In the genomic region with DNA sequence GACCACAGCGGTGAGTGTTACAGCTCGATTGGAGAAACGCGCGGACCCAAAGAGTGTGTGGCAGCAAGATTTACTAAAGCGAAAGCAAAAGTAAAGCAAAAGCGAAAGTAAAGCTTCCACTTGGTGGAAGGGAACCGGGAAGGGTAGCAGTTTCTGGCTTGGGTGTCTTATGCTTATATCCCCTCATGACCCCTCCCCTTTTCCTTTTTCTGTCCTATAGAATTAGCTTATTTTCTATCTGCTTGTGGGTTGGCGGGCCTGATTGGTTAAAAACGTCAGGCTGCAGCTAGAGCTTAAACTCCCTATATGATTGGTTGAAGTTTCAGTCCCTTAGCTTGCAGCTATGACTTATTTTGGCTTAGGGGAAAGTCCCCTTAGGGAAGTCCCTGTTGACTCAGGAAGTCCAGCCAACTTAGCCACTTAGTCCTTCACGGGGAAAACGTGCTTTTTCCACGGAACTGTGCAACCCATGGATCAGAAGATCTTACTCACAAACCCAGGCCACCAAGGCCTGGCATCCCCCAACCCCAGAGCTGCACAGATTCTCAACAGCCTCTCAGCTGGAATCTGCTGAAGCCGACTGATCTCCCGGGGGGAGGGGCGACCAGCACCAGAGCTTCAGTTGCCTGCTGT, we compare ENCODE assay signal across 12 cellular contexts.
DNase-seq lines count a peak whose midpoint lies in the region; ATAC-seq and TF ChIP-seq lines count a peak whose summit lies in the region.
"Had no signal": no experiment of that assay in that cellular context is flagged by ENCODE, and none has a peak within 500 bp of the region (broad histone marks: within the 10 kb centered on the region; RNA-seq: fewer than 3 reads in every experiment).

No MANE protein-coding gene starts in this region.

- intact Hi-C loops in activated CD4-positive, alpha-beta T cell treated with anti-CD3 and anti-CD28 coated beads, Interleukin-2, amount 10 ng/mL, durations not matched to agents 24 days and 14 days (cut with micrococcal nuclease), result no loop called here

- no peak overlapping the region for H2AK5ac ChIP-seq in trophoblast cell (ENCODE audit: low read length)

- H4K91ac ChIP-seq in trophoblast cell (ENCODE audit: low read depth, low read length), result no peak overlapping the region

- TF ChIP-seq POLR2A in erythroblast (IDR thresholded peaks at IDR 0.05; ENCODE audit: low read length), result no peak

- peaks cover 9% of the 10 kb centered on the region for H3K4me1 Mint-ChIP-seq in activated CD4-positive, alpha-beta T cell treated with anti-CD3 and anti-CD28 coated beads, Interleukin-2, amount 10 ng/mL, durations not matched to agents 24 days and 14 days

- no peak overlapping the region for H3K4me3 Mint-ChIP-seq in activated CD4-positive, alpha-beta T cell treated with anti-CD3 and anti-CD28 coated beads, Interleukin-2, amount 10 ng/mL, durations not matched to agents 24 days and 14 days
- H3K4me3 Mint-ChIP-seq: activated B cell treated with CpG ODN at 0.5 μM for 24 hours had no signal

- H3K79me2 ChIP-seq in trophoblast cell (ENCODE audit: control insufficient read depth, insufficient read depth, low read length, poor library complexity), result no peaks in the 10 kb centered on the region
- H3K79me2 ChIP-seq: parathyroid adenoma had no signal

- no peaks in the 10 kb centered on the region for H3K4me1 ChIP-seq in trophoblast cell (ENCODE audit: control insufficient read depth in 1 of 2, insufficient read depth in 2 of 2, low read length in 2 of 2)
- H3K4me1 ChIP-seq: parathyroid adenoma had no signal

- H3K18ac ChIP-seq in trophoblast cell (ENCODE audit: low read length), result no peak overlapping the region

- no peak overlapping the region for H3K9ac ChIP-seq in trophoblast cell (ENCODE audit: low read length)
- H3K9ac ChIP-seq: parathyroid adenoma had no signal

- no peaks in the 10 kb centered on the region for H3K36me3 ChIP-seq in trophoblast cell (ENCODE audit: control insufficient read depth in 1 of 2, insufficient read depth in 2 of 2, low read length in 2 of 2)

- H3K27me3 ChIP-seq in trophoblast cell (ENCODE audit: insufficient read depth, low read length), result no peaks in the 10 kb centered on the region

- H3K4ac ChIP-seq in trophoblast cell (ENCODE audit: low read depth, low read length), result no peak overlapping the region

- H3K9me3 Mint-ChIP-seq in activated CD4-positive, alpha-beta T cell treated with anti-CD3 and anti-CD28 coated beads, Interleukin-2, amount 10 ng/mL, durations not matched to agents 24 days and 14 days, result peaks cover 25% of the 10 kb centered on the region

- no peak overlapping the region for H3K27ac ChIP-seq in trophoblast cell (ENCODE audit: low read depth, low read length)
- H3K27ac ChIP-seq: parathyroid adenoma had no signal

- H3K36me3 Mint-ChIP-seq in activated CD4-positive, alpha-beta T cell treated with anti-CD3 and anti-CD28 coated beads, Interleukin-2, amount 10 ng/mL, durations not matched to agents 24 days and 14 days (ENCODE audit: low read depth), result no peaks in the 10 kb centered on the region

- H3K4me3 ChIP-seq in trophoblast cell (ENCODE audit: low read depth, low read length), result no peak overlapping the region

- no peak overlapping the region for H2BK120ac ChIP-seq in trophoblast cell (ENCODE audit: insufficient read depth, low read length, poor library complexity)

- H3K79me1 ChIP-seq in trophoblast cell (ENCODE audit: low read length), result no peaks in the 10 kb centered on the region

- no CpG with 5 or more reads among the region's 16 CpGs for WGBS in trophoblast cell (ENCODE audit: extremely low coverage, insufficient coverage, insufficient read length)

- H3K23ac ChIP-seq in trophoblast cell (ENCODE audit: low read length), result no peak overlapping the region

- ATAC-seq in GM21717 (IDR thresholded peaks at IDR 0.05; ENCODE audit: unreplicated experiment), result no peak

- no peaks in the 10 kb centered on the region for H3K9me3 ChIP-seq in trophoblast cell (ENCODE audit: insufficient read depth, low read depth, low read length)

- H4K12ac ChIP-seq in trophoblast cell (ENCODE audit: low read depth, low read length), result no peak overlapping the region

- peak; percentile 64 for DNase-seq in activated CD4-positive, alpha-beta T cell treated with anti-CD3 and anti-CD28 coated beads, Interleukin-2, amount 10 ng/mL, durations not matched to agents 24 days and 14 days
- DNase-seq in activated CD4-positive, alpha-beta T cell treated with anti-CD3 and anti-CD28 coated beads for 4 hours, result no peak
- peak; percentile 22 for DNase-seq in NAMALWA (ENCODE audit: low spot score)
- peak; percentile 64 for DNase-seq in SHP77 treated with DMSO at 0.1 percent for 48 hours (lab: John Stamatoyannopoulos, UW)
- peak; percentile 35 to 67 for DNase-seq in trophoblast cell
- no peak for DNase-seq in erythroblast (lab: John Stamatoyannopoulos, UW)
- DNase-seq in occipital lobe (lab: John Stamatoyannopoulos, UW), result no peak
- DNase-seq: activated B cell treated with CpG ODN at 0.5 μM for 24 hours; central memory CD4-positive, alpha-beta T cell; NCI-H1048 had no signal

- H2BK5ac ChIP-seq in trophoblast cell (ENCODE audit: low read depth, low read length, poor library complexity), result no peak overlapping the region

- H2AFZ ChIP-seq in trophoblast cell (ENCODE audit: insufficient read depth, low read length, poor library complexity), result no peak overlapping the region
- H2AFZ ChIP-seq: parathyroid adenoma had no signal

- no peak overlapping the region for H4K8ac ChIP-seq in trophoblast cell (ENCODE audit: low read depth, low read length)

- no peak overlapping the region for H3K14ac ChIP-seq in trophoblast cell (ENCODE audit: low read length)

- H2BK12ac ChIP-seq in trophoblast cell (ENCODE audit: low read length), result no peak overlapping the region

- peak overlapping the region; percentile 16 for H3K27ac Mint-ChIP-seq in activated CD4-positive, alpha-beta T cell treated with anti-CD3 and anti-CD28 coated beads, Interleukin-2, amount 10 ng/mL, durations not matched to agents 24 days and 14 days
- H3K27ac Mint-ChIP-seq: activated B cell treated with CpG ODN at 0.5 μM for 24 hours had no signal

- H3K4me2 ChIP-seq in trophoblast cell (ENCODE audit: low read length), result no peak overlapping the region

- no peaks in the 10 kb centered on the region for H3K27me3 Mint-ChIP-seq in activated CD4-positive, alpha-beta T cell treated with anti-CD3 and anti-CD28 coated beads, Interleukin-2, amount 10 ng/mL, durations not matched to agents 24 days and 14 days
- H3K27me3 Mint-ChIP-seq: activated B cell treated with CpG ODN at 0.5 μM for 24 hours had no signal

Comparison
In these comparisons a context has a peak if more than half of its experiments do, and no peak if none do; other contexts are left out.
1. DNase-seq: peak in activated CD4-positive, alpha-beta T cell treated with anti-CD3 and anti-CD28 coated beads, Interleukin-2, amount 10 ng/mL, durations not matched to agents 24 days and 14 days (single experiment), NAMALWA (single experiment), SHP77 treated with DMSO at 0.1 percent for 48 hours (single experiment) and trophoblast cell (2 of 2); none in activated CD4-positive, alpha-beta T cell treated with anti-CD3 and anti-CD28 coated beads for 4 hours (0 of 2), erythroblast (0 of 2) and occipital lobe (single experiment).